In genomic region chr13:20525144-20525600, GRCh38 we compare ENCODE assay signal across 8 cellular contexts. TPM values are rescaled to one million over a fixed set of nuclear protein-coding genes. Genes with fewer than 3 reads are reported as not detected.
DNase-seq lines count a peak whose midpoint lies in the region; ATAC-seq and TF ChIP-seq lines count a peak whose summit lies in the region.

No MANE protein-coding gene starts in this region.

- no peaks in the 10 kb centered on the region for H3K27me3 ChIP-seq in mononuclear cell (ENCODE audit: insufficient read depth, low read length)
- H3K27me3 ChIP-seq in stomach smooth muscle (ENCODE audit: control insufficient read depth in 1 of 2, insufficient read depth in 2 of 2, low read length in 2 of 2) = no peaks in the 10 kb centered on the region

- H3K27ac Mint-ChIP-seq in activated CD8-positive, alpha-beta memory T cell treated with anti-CD3 and anti-CD28 coated beads, Interleukin-2, amount 10 ng/mL, durations not matched to agents 7 days and 5 days = peak overlapping the region; percentile 67
- no peak overlapping the region for H3K27ac Mint-ChIP-seq in WTC11

- peak overlapping the region; percentile 84 for H3K27ac ChIP-seq in epithelial cell of prostate
- no peak overlapping the region for H3K27ac ChIP-seq in stomach smooth muscle (ENCODE audit: low read length)

- H3K9me3 Mint-ChIP-seq in activated CD8-positive, alpha-beta memory T cell treated with anti-CD3 and anti-CD28 coated beads, Interleukin-2, amount 10 ng/mL, durations not matched to agents 7 days and 5 days (ENCODE audit: low read depth) = no peaks in the 10 kb centered on the region
- 0 out of 2 replicates have a peak, but pooled peaks cover under 1% of the 10 kb centered on the region for H3K9me3 Mint-ChIP-seq in WTC11

- H3K27me3 Mint-ChIP-seq in activated CD8-positive, alpha-beta memory T cell treated with anti-CD3 and anti-CD28 coated beads, Interleukin-2, amount 10 ng/mL, durations not matched to agents 7 days and 5 days = no peaks in the 10 kb centered on the region
- H3K27me3 Mint-ChIP-seq in WTC11 (ENCODE audit: low read depth) = peaks cover 54% of the 10 kb centered on the region

- TF ChIP-seq CTCF in WTC11 (IDR thresholded peaks at IDR 0.05) = no peak

- ATAC-seq in activated CD8-positive, alpha-beta memory T cell treated with anti-CD3 and anti-CD28 coated beads, Interleukin-2, amount 10 ng/mL, durations not matched to agents 7 days and 5 days = peak; percentile 25
- ATAC-seq in HG03108 (IDR thresholded peaks at IDR 0.05; ENCODE audit: unreplicated experiment) (peak; percentile 21), WTC11 (peak; percentile 40)

- no peaks in the 10 kb centered on the region for H3K36me3 Mint-ChIP-seq in activated CD8-positive, alpha-beta memory T cell treated with anti-CD3 and anti-CD28 coated beads, Interleukin-2, amount 10 ng/mL, durations not matched to agents 7 days and 5 days
- no peaks in the 10 kb centered on the region for H3K36me3 Mint-ChIP-seq in WTC11

- H3K4me1 ChIP-seq in mononuclear cell (ENCODE audit: insufficient read depth, low read length) (peaks cover 23% of the 10 kb centered on the region), stomach smooth muscle (ENCODE audit: control insufficient read depth, insufficient read depth, low read length) (peaks cover 18% of the 10 kb centered on the region)

- POLR2A ChIA-PET in WTC11 (lab: Charles Lee) = no interaction called here

- peak overlapping the region; percentile 80 to 87 for H3K9ac ChIP-seq in stomach smooth muscle (ENCODE audit: low read length in 2 of 2)

- peaks cover 28% of the 10 kb centered on the region for H3K4me1 Mint-ChIP-seq in activated CD8-positive, alpha-beta memory T cell treated with anti-CD3 and anti-CD28 coated beads, Interleukin-2, amount 10 ng/mL, durations not matched to agents 7 days and 5 days
- H3K4me1 Mint-ChIP-seq in WTC11 = peaks cover 28% of the 10 kb centered on the region

- H3K4me3 Mint-ChIP-seq in activated CD8-positive, alpha-beta memory T cell treated with anti-CD3 and anti-CD28 coated beads, Interleukin-2, amount 10 ng/mL, durations not matched to agents 7 days and 5 days = peak overlapping the region; percentile 80
- peak overlapping the region; percentile 79 for H3K4me3 Mint-ChIP-seq in WTC11

- peak; percentile 47 for DNase-seq in activated CD8-positive, alpha-beta memory T cell treated with anti-CD3 and anti-CD28 coated beads, Interleukin-2, amount 10 ng/mL, durations not matched to agents 7 days and 5 days
- DNase-seq in activated CD8-positive, alpha-beta memory T cell treated with anti-CD3 and anti-CD28 coated beads, Interleukin-2, amount 50 U/mL, for 4 hours = no peak
- DNase-seq in WTC11 (ENCODE audit: low spot score) = peak; percentile 39
- DNase-seq in epithelial cell of prostate (ENCODE audit: low read depth, low spot score) = no peak
- no peak for DNase-seq in NK-92 treated with Interleukin-12 subunit alpha and Interleukin-12 subunit beta, amount 100 ng/mL, for 24 hours (lab: John Stamatoyannopoulos, UW)

- CTCF ChIA-PET in activated CD8-positive, alpha-beta memory T cell treated with anti-CD3 and anti-CD28 coated beads, Interleukin-2, amount 10 ng/mL, durations not matched to agents 7 days and 5 days (lab: Charles Lee) = interaction anchor here (1.4 kb wide), 1 partner anchor 31 kb away, joined by 4 read pairs; no protein-coding TSS in a partner anchor
- CTCF ChIA-PET in WTC11 (lab: Charles Lee) = interaction anchor here (0.6 to 2.6 kb wide), 7 partner anchors 32 to 872 kb away, joined by 3 to 8 read pairs (median 3); partner anchors contain the start of gene IL17D

- H3K9me3 ChIP-seq in mononuclear cell (ENCODE audit: low read depth, low read length) = no peaks in the 10 kb centered on the region
- H3K9me3 ChIP-seq in stomach smooth muscle (ENCODE audit: control insufficient read depth in 2 of 2, low read length in 2 of 2) = no peaks in the 10 kb centered on the region

- H3K36me3 ChIP-seq in stomach smooth muscle (ENCODE audit: control insufficient read depth in 2 of 2, insufficient read depth in 2 of 2, low read length in 2 of 2) = no peaks in the 10 kb centered on the region

- H3K4me3 ChIP-seq in mononuclear cell (ENCODE audit: low read length) (peak overlapping the region; percentile 64), stomach smooth muscle (ENCODE audit: low read length in 2 of 2) (peak overlapping the region; percentile 93 to 95)

TF ChIP-seq in WTC11, 78 proteins besides CTCF, POLR2A, EP300 and RAD21:
- TF ChIP-seq GTF2I (CRISPR knock-in tag; conservative IDR thresholded peaks at IDR 0.05) (peak; percentile 95), ZNF232 (CRISPR knock-in tag; IDR thresholded peaks at IDR 0.05) (no peak), JAZF1 (CRISPR knock-in tag; IDR thresholded peaks at IDR 0.05) (no peak), STAT6 (CRISPR knock-in tag; conservative IDR thresholded peaks at IDR 0.05; ENCODE audit: low read depth) (no peak), ZNF263 (CRISPR knock-in tag; IDR thresholded peaks at IDR 0.05; ENCODE audit: low read depth) (no peak), PRRX2 (CRISPR knock-in tag; IDR thresholded peaks at IDR 0.05) (no peak), ATF6 (CRISPR knock-in tag; IDR thresholded peaks at IDR 0.05) (no peak), ZNF396 (CRISPR knock-in tag; IDR thresholded peaks at IDR 0.05; ENCODE audit: borderline replicate concordance) (no peak), MAX (CRISPR knock-in tag; IDR thresholded peaks at IDR 0.05) (0 out of 2 replicates have a peak, but pooled peaks have one; percentile 28), SMAD4 (CRISPR knock-in tag; IDR thresholded peaks at IDR 0.05) (no peak), NR3C1 (CRISPR knock-in tag; conservative IDR thresholded peaks at IDR 0.05; ENCODE audit: low read depth) (no peak), ZNF423 (CRISPR knock-in tag; IDR thresholded peaks at IDR 0.05) (peak; percentile 56; the same call in 1 of the 2 replicates)
TF ChIP-seq in WTC11: peak in this region for 3.

RNA-seq across cellular contexts. Expression of gene CRYL1, which starts 0.5 kb away (rescaled TPM):
- 10 to 100 TPM; 11.3 to 13.1 TPM for total RNA-seq in activated CD8-positive, alpha-beta memory T cell treated with anti-CD3 and anti-CD28 coated beads, Interleukin-2, amount 10 ng/mL, durations not matched to agents 7 days and 5 days
- 2.9 to 4.1 TPM (median 3.2 TPM) in 3 replicates for total RNA-seq in WTC11 (2021)
- 18.2 TPM for total RNA-seq in mononuclear cell

RNA-seq across cellular contexts. Expression of gene IFT88, which starts 41.8 kb away (rescaled TPM):
- 1 to 10 TPM; 5.4 to 6.4 TPM for total RNA-seq in activated CD8-positive, alpha-beta memory T cell treated with anti-CD3 and anti-CD28 coated beads, Interleukin-2, amount 10 ng/mL, durations not matched to agents 7 days and 5 days
- total RNA-seq in WTC11 (2021) (6.1 to 7.1 TPM (median 6.5 TPM) in 3 replicates), mononuclear cell (8.7 TPM)

Comparison
In these comparisons a context has a peak if more than half of its experiments do, and no peak if none do; other contexts are left out.
1. DNase-seq: peak in activated CD8-positive, alpha-beta memory T cell treated with anti-CD3 and anti-CD28 coated beads, Interleukin-2, amount 10 ng/mL, durations not matched to agents 7 days and 5 days (single experiment) and WTC11 (single experiment); none in activated CD8-positive, alpha-beta memory T cell treated with anti-CD3 and anti-CD28 coated beads, Interleukin-2, amount 50 U/mL, for 4 hours (single experiment), epithelial cell of prostate (single experiment) and NK-92 treated with Interleukin-12 subunit alpha and Interleukin-12 subunit beta, amount 100 ng/mL, for 24 hours (single experiment).
2. Peak in every context shown above with its lines, with median percentiles within 50 percentile points of each other: ATAC-seq.